Comparison of ENCODE assay signal across 29 cellular contexts in genomic region chrX:106716463-106716862, GRCh38. TPM values are rescaled to one million over a fixed set of nuclear protein-coding genes. Genes with fewer than 3 reads are reported as not detected.
"Had no signal": no experiment of that assay in that cellular context is flagged by ENCODE, and none has a peak within 500 bp of the region (broad histone marks: within the 10 kb centered on the region; RNA-seq: fewer than 3 reads in every experiment).

No MANE protein-coding gene starts in this region.

- H3K4me3 Mint-ChIP-seq: activated CD4-positive, alpha-beta memory T cell treated with anti-CD3 and anti-CD28 coated beads, Interleukin-2, amount 10 ng/mL, durations not matched to agents 7 days and 5 days; activated CD4-positive, alpha-beta T cell treated with anti-CD3 and anti-CD28 coated beads for 36 hours; activated naive CD4-positive, alpha-beta T cell treated with anti-CD3 and anti-CD28 coated beads, Interleukin-2, amount 10 ng/mL, durations not matched to agents 7 days and 5 days; activated naive CD8-positive, alpha-beta T cell treated with anti-CD3 and anti-CD28 coated beads for 36 hours; activated T-helper 17 cell treated with anti-CD3 and anti-CD28 coated beads, Interleukin-2, amount 50 U/mL, for 72 hours had no signal

- H3K4me3 ChIP-seq: Peyer's patch, SJCRH30 had no signal

- H3K4me2 ChIP-seq: SK-N-SH had no signal

- H3K27ac Mint-ChIP-seq: activated CD4-positive, alpha-beta memory T cell treated with anti-CD3 and anti-CD28 coated beads, Interleukin-2, amount 10 ng/mL, durations not matched to agents 7 days and 5 days; activated CD4-positive, alpha-beta T cell treated with anti-CD3 and anti-CD28 coated beads for 36 hours; activated naive CD4-positive, alpha-beta T cell treated with anti-CD3 and anti-CD28 coated beads, Interleukin-2, amount 10 ng/mL, durations not matched to agents 7 days and 5 days; activated naive CD8-positive, alpha-beta T cell treated with anti-CD3 and anti-CD28 coated beads for 36 hours; activated T-helper 17 cell treated with anti-CD3 and anti-CD28 coated beads, Interleukin-2, amount 50 U/mL, for 72 hours had no signal

- H3K9me3 ChIP-seq: Peyer's patch, SJCRH30, SK-N-SH had no signal

- H3K4me1 Mint-ChIP-seq: activated CD4-positive, alpha-beta memory T cell treated with anti-CD3 and anti-CD28 coated beads, Interleukin-2, amount 10 ng/mL, durations not matched to agents 7 days and 5 days; activated CD4-positive, alpha-beta T cell treated with anti-CD3 and anti-CD28 coated beads for 36 hours; activated naive CD4-positive, alpha-beta T cell treated with anti-CD3 and anti-CD28 coated beads, Interleukin-2, amount 10 ng/mL, durations not matched to agents 7 days and 5 days; activated naive CD8-positive, alpha-beta T cell treated with anti-CD3 and anti-CD28 coated beads for 36 hours; activated T-helper 17 cell treated with anti-CD3 and anti-CD28 coated beads, Interleukin-2, amount 50 U/mL, for 72 hours had no signal

- H3K4me1 ChIP-seq: Peyer's patch, SJCRH30 had no signal

- H3K27me3 ChIP-seq: Peyer's patch, SJCRH30 had no signal

- ATAC-seq: activated CD4-positive, alpha-beta T cell treated with anti-CD3 and anti-CD28 coated beads for 36 hours; activated T-helper 17 cell treated with anti-CD3 and anti-CD28 coated beads, Interleukin-2, amount 50 U/mL, for 72 hours had no signal

- H3K36me3 Mint-ChIP-seq: activated naive CD4-positive, alpha-beta T cell treated with anti-CD3 and anti-CD28 coated beads, Interleukin-2, amount 10 ng/mL, durations not matched to agents 7 days and 5 days; activated naive CD8-positive, alpha-beta T cell treated with anti-CD3 and anti-CD28 coated beads for 36 hours had no signal

- H3K9me3 Mint-ChIP-seq: activated CD4-positive, alpha-beta memory T cell treated with anti-CD3 and anti-CD28 coated beads, Interleukin-2, amount 10 ng/mL, durations not matched to agents 7 days and 5 days; activated naive CD4-positive, alpha-beta T cell treated with anti-CD3 and anti-CD28 coated beads, Interleukin-2, amount 10 ng/mL, durations not matched to agents 7 days and 5 days; activated naive CD8-positive, alpha-beta T cell treated with anti-CD3 and anti-CD28 coated beads for 36 hours; activated T-helper 17 cell treated with anti-CD3 and anti-CD28 coated beads, Interleukin-2, amount 50 U/mL, for 72 hours had no signal

- H3K27me3 Mint-ChIP-seq: activated CD4-positive, alpha-beta memory T cell treated with anti-CD3 and anti-CD28 coated beads, Interleukin-2, amount 10 ng/mL, durations not matched to agents 7 days and 5 days; activated naive CD4-positive, alpha-beta T cell treated with anti-CD3 and anti-CD28 coated beads, Interleukin-2, amount 10 ng/mL, durations not matched to agents 7 days and 5 days; activated naive CD8-positive, alpha-beta T cell treated with anti-CD3 and anti-CD28 coated beads for 36 hours; activated T-helper 17 cell treated with anti-CD3 and anti-CD28 coated beads, Interleukin-2, amount 50 U/mL, for 72 hours had no signal

- H3K27ac ChIP-seq: Peyer's patch, RWPE1, SJCRH30, WERI-Rb-1 had no signal

- DNase-seq: activated CD4-positive, alpha-beta memory T cell treated with anti-CD3 and anti-CD28 coated beads, Interleukin-2, amount 10 ng/mL, durations not matched to agents 7 days and 5 days; activated CD4-positive, alpha-beta T cell treated with anti-CD3 and anti-CD28 coated beads for 36 hours; activated CD4-positive, alpha-beta T cell treated with anti-CD3 and anti-CD28 coated beads, Interleukin-2, amount 50 U/mL, for 1 hour; activated gamma-delta T cell; activated naive CD4-positive, alpha-beta T cell treated with anti-CD3 and anti-CD28 coated beads, Interleukin-2, amount 10 ng/mL, durations not matched to agents 7 days and 5 days; activated naive CD8-positive, alpha-beta T cell treated with anti-CD3 and anti-CD28 coated beads for 36 hours; activated T-cell treated with anti-CD3 and anti-CD28 coated beads for 4 hours; activated T-cell treated with anti-CD3 and anti-CD28 coated beads, Interleukin-2, amount 50 U/mL, for 48 hours; anterior cingulate cortex; caudate nucleus; KG1; NCI-H1048; NCI-H146; NCI-H1930; NCI-H2171 treated with DMSO at 0.1 percent for 48 hours; NCI-H226; NCI-H510A; NCI-H526 treated with DMSO at 0.1 percent for 48 hours; NK-92 treated with Interleukin-12 subunit alpha and Interleukin-12 subunit beta, amount 100 ng/mL, for 24 hours; Peyer's patch; Right ventricle myocardium superior; SJCRH30; SK-N-SH; T-helper 1 cell; WERI-Rb-1 had no signal

- H3K36me3 ChIP-seq: Peyer's patch, SJCRH30, WERI-Rb-1 had no signal

- H3K9ac ChIP-seq: SK-N-SH had no signal

RNA-seq across cellular contexts. Expression of gene RNF128, which starts 10.0 kb away (rescaled TPM):
- total RNA-seq: activated CD4-positive, alpha-beta memory T cell treated with anti-CD3 and anti-CD28 coated beads, Interleukin-2, amount 10 ng/mL, durations not matched to agents 7 days and 5 days; activated CD4-positive, alpha-beta T cell treated with anti-CD3 and anti-CD28 coated beads for 36 hours; activated CD8-positive, alpha-beta memory T cell treated with anti-CD3 and anti-CD28 coated beads for 36 hours; activated naive CD8-positive, alpha-beta T cell treated with anti-CD3 and anti-CD28 coated beads for 36 hours; activated T-helper 17 cell treated with anti-CD3 and anti-CD28 coated beads, Interleukin-2, amount 50 U/mL, for 72 hours; SJCRH30; T-helper 2 cell treated with Interferon-gamma antibody and Interleukin-4, amounts not matched to agents 100 ng/mL and 5 ng/mL, for 36 hours had no signal
- polyA plus RNA-seq: SK-N-SH had no signal
